In the genomic region with DNA sequence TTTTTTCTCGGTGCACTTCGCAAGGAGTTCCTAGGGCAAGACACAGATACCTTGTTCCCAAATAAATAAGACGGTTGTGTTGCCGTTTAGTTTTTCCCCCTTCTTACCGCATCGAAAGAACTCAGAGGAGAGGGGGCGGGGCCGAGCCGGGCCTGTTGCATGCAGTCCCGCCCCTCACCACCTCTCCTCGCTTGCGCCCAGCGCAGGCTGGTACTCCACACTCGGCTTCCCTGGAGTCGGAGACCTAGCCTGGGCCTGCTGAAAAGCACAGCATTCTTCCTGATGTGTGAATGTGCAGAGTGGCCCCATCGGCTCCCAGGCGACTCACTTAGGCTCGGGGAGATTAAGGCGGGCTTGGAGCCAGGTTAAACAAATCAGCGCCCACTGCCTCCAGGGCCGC, we compare ENCODE assay signal across 14 cellular contexts. TPM values are rescaled to one million over a fixed set of nuclear protein-coding genes. Genes with fewer than 3 reads are reported as not detected.
A peak's percentile ranks its signal among the peaks of the same experiment; 100 is the strongest.
DNase-seq lines count a peak whose midpoint lies in the region; ATAC-seq lines count a peak whose summit lies in the region.
"Had no signal": no experiment of that assay in that cellular context is flagged by ENCODE, and none has a peak within 500 bp of the region (broad histone marks: within the 10 kb centered on the region; RNA-seq: fewer than 3 reads in every experiment).

No MANE protein-coding gene starts in this region.

- H3K27me3 Mint-ChIP-seq in activated T-cell treated with anti-CD3 and anti-CD28 coated beads, Interleukin-2, amount 50 U/mL, for 4 hours (ENCODE audit: low read depth), result peaks cover 11% of the 10 kb centered on the region

- no peak overlapping the region for H2BK15ac ChIP-seq in mesendoderm (replicated peaks; ENCODE audit: low read depth)

- no peak overlapping the region for H3K56ac ChIP-seq in mesendoderm (ENCODE audit: low read length)

- no peak for ATAC-seq in HG02571 (IDR thresholded peaks at IDR 0.05; ENCODE audit: unreplicated experiment)
- ATAC-seq in activated T-cell treated with anti-CD3 and anti-CD28 coated beads, Interleukin-2, amount 50 U/mL, for 4 hours, result no peak
- ATAC-seq: esophagus mucosa had no signal

- H3K27me3 ChIP-seq in GM23248 (replicated peaks; ENCODE audit: insufficient read depth) (no peaks in the 10 kb centered on the region), mesendoderm (ENCODE audit: insufficient read depth, low read length, poor library complexity) (no peaks in the 10 kb centered on the region)
- H3K27me3 ChIP-seq: SJSA1 had no signal

- in situ Hi-C loops in GM23248 (cut with MboI), result no loop called here

- H4K5ac ChIP-seq in mesendoderm (ENCODE audit: low read length), result no peak overlapping the region

- H3K4ac ChIP-seq in mesendoderm (ENCODE audit: low read depth, low read length), result no peak overlapping the region

- no peaks in the 10 kb centered on the region for H3K36me3 Mint-ChIP-seq in activated T-cell treated with anti-CD3 and anti-CD28 coated beads, Interleukin-2, amount 50 U/mL, for 4 hours (ENCODE audit: insufficient read depth)

- DNase-seq in NCI-H82 (lab: John Stamatoyannopoulos, UW) (peak; percentile 44), NCI-H82 treated with DMSO at 0.1 percent for 48 hours (lab: John Stamatoyannopoulos, UW; ENCODE audit: unreplicated experiment) (no peak), GM23248 (peak; percentile 10), mesendoderm (peak; percentile 59)
- DNase-seq in activated naive CD4-positive, alpha-beta T cell treated with anti-CD3 and anti-CD28 coated beads, Interleukin-2, amount 50 U/mL, for 16 hours, result peak; percentile 16
- DNase-seq in activated effector memory CD4-positive, alpha-beta T cell treated with Interleukin-2 at 50 U/mL for 16 hours, result no peak
- no peak for DNase-seq in activated T-cell treated with anti-CD3 and anti-CD28 coated beads, Interleukin-2, amount 50 U/mL, for 4 hours
- DNase-seq: amygdala, Calu3, NCI-H187 had no signal

- H3K9ac ChIP-seq in GM23248, result no peak overlapping the region
- H3K9ac ChIP-seq in mesendoderm (ENCODE audit: low read length), result no peak overlapping the region

- H3K79me2 ChIP-seq in GM23248 (ENCODE audit: insufficient read depth), result no peaks in the 10 kb centered on the region
- no peaks in the 10 kb centered on the region for H3K79me2 ChIP-seq in mesendoderm (ENCODE audit: control insufficient read depth, insufficient read depth, low read length)

- H3K27ac ChIP-seq in GM23248 (no peak overlapping the region), mesendoderm (ENCODE audit: low read depth, low read length) (no peak overlapping the region)
- H3K27ac ChIP-seq: neutrophil, SJSA1 had no signal

- no peak overlapping the region for H3K23ac ChIP-seq in mesendoderm (ENCODE audit: low read length)

- no peaks in the 10 kb centered on the region for H4K20me1 ChIP-seq in GM23248 (ENCODE audit: insufficient read depth)

- no peaks in the 10 kb centered on the region for H3K9me3 ChIP-seq in GM23248 (ENCODE audit: low read depth)
- H3K9me3 ChIP-seq: neutrophil, SJSA1 had no signal

- 22 to 23% methylated on average over 15 to 18 of the region's 21 CpGs for WGBS in GM23248 (ENCODE audit: low coverage in 1 of 2, low lambda C conversion rate in 2 of 2, missing lambda C conversion rate in 2 of 2), 2 experiments
- no CpG with 5 or more reads among the region's 21 CpGs for WGBS in mesendoderm (ENCODE audit: extremely low coverage, insufficient coverage, low lambda C conversion rate)

- H3K9me3 Mint-ChIP-seq in activated T-cell treated with anti-CD3 and anti-CD28 coated beads, Interleukin-2, amount 50 U/mL, for 4 hours, result no peaks in the 10 kb centered on the region

- no peaks in the 10 kb centered on the region for H3F3A ChIP-seq in GM23248 (ENCODE audit: insufficient read depth)

- H3K36me3 ChIP-seq in GM23248 (ENCODE audit: low read depth) (no peaks in the 10 kb centered on the region), mesendoderm (ENCODE audit: control insufficient read depth, insufficient read depth, low read length) (no peaks in the 10 kb centered on the region)
- H3K36me3 ChIP-seq: neutrophil, SJSA1 had no signal

- no peak overlapping the region for H3K18ac ChIP-seq in mesendoderm (ENCODE audit: low read length)

- H2BK5ac ChIP-seq in mesendoderm (ENCODE audit: low read length), result no peak overlapping the region

- H4K8ac ChIP-seq in mesendoderm (ENCODE audit: low read depth, low read length), result no peak overlapping the region

- H3K4me1 Mint-ChIP-seq in activated T-cell treated with anti-CD3 and anti-CD28 coated beads, Interleukin-2, amount 50 U/mL, for 4 hours (ENCODE audit: low read depth), result no peaks in the 10 kb centered on the region

- no peak overlapping the region for H2AK5ac ChIP-seq in mesendoderm (ENCODE audit: low read length)

- H2AFZ ChIP-seq in GM23248, result no peak overlapping the region

- no peak overlapping the region for H3K4me3 Mint-ChIP-seq in activated T-cell treated with anti-CD3 and anti-CD28 coated beads, Interleukin-2, amount 50 U/mL, for 4 hours

- H3K4me3 ChIP-seq in GM23248, result no peak overlapping the region
- no peak overlapping the region for H3K4me3 ChIP-seq in mesendoderm (ENCODE audit: low read length)
- H3K4me3 ChIP-seq: SJSA1 had no signal

- no peaks in the 10 kb centered on the region for H3K79me1 ChIP-seq in mesendoderm (ENCODE audit: low read length)

- no peaks in the 10 kb centered on the region for H3K9me2 ChIP-seq in GM23248 (ENCODE audit: insufficient read depth)

- H3K4me2 ChIP-seq in GM23248 (ENCODE audit: unreplicated experiment) (no peak overlapping the region), mesendoderm (ENCODE audit: low read length) (no peak overlapping the region)

- H3K4me1 ChIP-seq in GM23248 (ENCODE audit: insufficient read depth) (no peaks in the 10 kb centered on the region), mesendoderm (ENCODE audit: control insufficient read depth, low read depth, low read length) (no peaks in the 10 kb centered on the region)
- H3K4me1 ChIP-seq: SJSA1 had no signal

- H2BK120ac ChIP-seq in mesendoderm (ENCODE audit: low read depth, low read length), result no peak overlapping the region

RNA-seq across cellular contexts. Expression of gene VMA21, which starts 26.1 kb away (rescaled TPM):
- total RNA-seq in GM23248 (2014; rRNA removed; shearing (Covaris generic)), result 65.6 and 65.9 TPM in 2 replicates
- 33.6 and 36.7 TPM in 2 replicates for polyA plus RNA-seq in GM23248 (2016; fragmentation: Nextera tagmentation; extraction: Ambion mirVana)
- 34.9 TPM for polyA plus RNA-seq in mesendoderm (2013, experiment 1 of 2)
- 33.8 TPM for polyA plus RNA-seq in mesendoderm (2013, experiment 2 of 2)
- total RNA-seq in activated T-cell treated with anti-CD3 and anti-CD28 coated beads, Interleukin-2, amount 50 U/mL, for 4 hours, result 100 to 1,000 TPM in 1 of 3 donors, 10 to 100 TPM in 2; 80.4 to 102 (median 81.0) TPM

Comparison
In these comparisons a context has a peak if more than half of its experiments do, and no peak if none do; other contexts are left out.
1. DNase-seq: peak in NCI-H82 (single experiment), GM23248 (single experiment), activated naive CD4-positive, alpha-beta T cell treated with anti-CD3 and anti-CD28 coated beads, Interleukin-2, amount 50 U/mL, for 16 hours (single experiment) and mesendoderm (single experiment); none in NCI-H82 treated with DMSO at 0.1 percent for 48 hours (single experiment), activated effector memory CD4-positive, alpha-beta T cell treated with Interleukin-2 at 50 U/mL for 16 hours (single experiment) and activated T-cell treated with anti-CD3 and anti-CD28 coated beads, Interleukin-2, amount 50 U/mL, for 4 hours (single experiment).